24 cellular contexts compared by ENCODE assay signal in genomic region chr1:62304975-62305374, GRCh38. TPM values are rescaled to one million over a fixed set of nuclear protein-coding genes. Genes with fewer than 3 reads are reported as not detected.
"Had no signal": no experiment of that assay in that cellular context is flagged by ENCODE, and none has a peak within 500 bp of the region (broad histone marks: within the 10 kb centered on the region; RNA-seq: fewer than 3 reads in every experiment).

No MANE protein-coding gene starts in this region.

- H2AFZ ChIP-seq: neural progenitor cell had no signal

- H3K9ac ChIP-seq: neural progenitor cell had no signal

- ATAC-seq: gastrocnemius medialis; left lobe of liver; natural killer cell; psoas muscle; right cardiac atrium; stimulated activated memory B cell treated with anti-CD40 and anti-IgM and Interleukin-4, amounts not matched to agents 10 μg/mL and 1 μg/mL and 100 μg/mL, for 72 hours; stimulated activated naive CD8-positive, alpha-beta T cell treated with anti-CD3 and anti-CD28 coated beads, Interleukin-15, Interleukin-2, amounts not matched to agents 100 U/mL and 50 U/mL, for 24 hours; upper lobe of right lung had no signal

- DNase-seq: dorsolateral prefrontal cortex; effector CD4-positive, alpha-beta T cell; foreskin fibroblast; gastrocnemius medialis; head of caudate nucleus; natural killer cell; psoas muscle; right cardiac atrium; spleen; stimulated activated CD4-positive, alpha-beta T cell treated with anti-CD3 and anti-CD28 coated beads, Interleukin-4, amount 100 ng/mL, for 4 hours; stimulated activated naive CD8-positive, alpha-beta T cell treated with anti-CD3 and anti-CD28 coated beads, Interleukin-15, Interleukin-2, amounts not matched to agents 100 U/mL and 50 U/mL, for 24 hours; substantia nigra; testis; tibial artery; upper lobe of right lung; uterus had no signal

- H3K4me2 ChIP-seq: neural progenitor cell had no signal

- H3K4me1 ChIP-seq: gastrocnemius medialis, psoas muscle, spleen, tibial artery, upper lobe of right lung, uterus had no signal

- H3K27ac ChIP-seq: dorsolateral prefrontal cortex, gastrocnemius medialis, neural progenitor cell, psoas muscle, skin epidermis, spleen, testis, tibial artery, upper lobe of right lung, uterus had no signal

- H3K36me3 ChIP-seq: gastrocnemius medialis, neural progenitor cell, spleen, tibial artery, upper lobe of right lung, uterus had no signal

- H3K9me3 ChIP-seq: gastrocnemius medialis, psoas muscle, spleen, testis, tibial artery, upper lobe of right lung, uterus had no signal

- H3K27me3 ChIP-seq: gastrocnemius medialis, testis, upper lobe of right lung, uterus had no signal

- H3K4me3 ChIP-seq: dorsolateral prefrontal cortex, gastrocnemius medialis, lung, neural progenitor cell, psoas muscle, skin epidermis, spleen, testis, tibial artery, upper lobe of right lung, uterus had no signal

RNA-seq across cellular contexts. Expression of gene KANK4, which starts 14.3 kb away (rescaled TPM):
- total RNA-seq: glomerular endothelial cell, mononuclear cell, natural killer cell, renal cortical epithelial cell had no signal
